1 cellular context compared by ENCODE assay signal in genomic region chr5:126812199-126812570, GRCh38.
TF ChIP-seq lines count a peak whose summit lies in the region.

No MANE protein-coding gene starts in this region.

TF ChIP-seq in SK-N-SH treated with all-trans-retinoic acid at 6 μM for 48 hours, 23 proteins besides CTCF, POLR2A, EP300 and RAD21 (continued from another document):
- no peak for TF ChIP-seq PATZ1 (CRISPR knock-in tag; IDR thresholded peaks at IDR 0.05; ENCODE audit: borderline replicate concordance)
- TF ChIP-seq ZNF565 (CRISPR knock-in tag; conservative IDR thresholded peaks at IDR 0.05; ENCODE audit: low read depth), result no peak
- TF ChIP-seq ZNF70 (CRISPR knock-in tag; IDR thresholded peaks at IDR 0.05), result no peak
- no peak for TF ChIP-seq ZC3H10 (CRISPR knock-in tag; IDR thresholded peaks at IDR 0.05)
- no peak for TF ChIP-seq BACH2 (CRISPR knock-in tag; IDR thresholded peaks at IDR 0.05; ENCODE audit: borderline replicate concordance)
- TF ChIP-seq ISL1 (CRISPR knock-in tag; IDR thresholded peaks at IDR 0.05), result no peak
- TF ChIP-seq TSHZ2 (CRISPR knock-in tag; IDR thresholded peaks at IDR 0.05), result no peak
- no peak for TF ChIP-seq ZFP30 (CRISPR knock-in tag; IDR thresholded peaks at IDR 0.05)
- TF ChIP-seq POU6F1 (CRISPR knock-in tag; IDR thresholded peaks at IDR 0.05; ENCODE audit: borderline replicate concordance, low read depth), result no peak
- no peak for TF ChIP-seq CSRNP3 (CRISPR knock-in tag; IDR thresholded peaks at IDR 0.05)
